In the genomic region with DNA sequence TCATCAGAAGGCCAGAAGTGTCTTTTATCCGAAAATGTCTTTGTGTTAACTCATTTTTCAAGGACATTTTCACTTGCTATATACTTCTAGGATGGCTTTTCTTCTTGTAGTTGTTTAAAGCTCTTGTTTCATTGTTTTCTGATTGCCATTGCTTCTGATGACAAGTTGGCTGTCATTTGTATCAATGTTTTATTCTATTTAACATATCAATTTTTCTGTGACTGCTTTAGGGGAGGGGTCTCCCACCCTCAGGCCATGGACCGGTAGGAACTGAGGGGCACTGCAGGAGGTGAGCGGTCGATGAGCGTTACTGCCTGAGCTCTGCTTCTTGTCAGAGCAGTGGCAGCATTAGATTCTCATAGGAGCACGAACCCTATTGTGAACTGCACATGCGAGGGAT, we compare ENCODE assay signal across 36 cellular contexts.
DNase-seq lines count a peak whose midpoint lies in the region; ATAC-seq, FAIRE-seq and TF ChIP-seq lines count a peak whose summit lies in the region.
"Had no signal": no experiment of that assay in that cellular context is flagged by ENCODE, and none has a peak within 500 bp of the region (broad histone marks: within the 10 kb centered on the region; RNA-seq: fewer than 3 reads in every experiment).

No MANE protein-coding gene starts in this region.

- no peak overlapping the region for H3K27ac ChIP-seq in HepG2 (ENCODE audit: extremely low read length, insufficient read depth, low read length)
- no peak overlapping the region for H3K27ac ChIP-seq in right lobe of liver
- H3K27ac ChIP-seq: 22Rv1; A549; BLaER1; BLaER1 treated with 17β-estradiol and CSF1 and Interleukin-3, amounts not matched to agents 10 nM and 100 nM; C4-2B had no signal

- WGBS in HepG2 (ENCODE audit: low lambda C conversion rate), result 44% methylated on average over 7 of the region's 7 CpGs
- WGBS in right lobe of liver (ENCODE audit: insufficient coverage, low coverage, low lambda C conversion rate, missing lambda C conversion rate), result 84% methylated on average over 7 of the region's 7 CpGs

- no peak for DNase-seq in activated T-cell treated with anti-CD3 and anti-CD28 coated beads, Interleukin-2, amount 50 U/mL, for 72 hours
- DNase-seq in activated T-cell treated with anti-CD3 and anti-CD28 coated beads, Interleukin-2, amount 50 U/mL, for 48 hours, result no peak
- DNase-seq in activated naive CD8-positive, alpha-beta T cell treated with anti-CD3 and anti-CD28 coated beads, Interleukin-2, amount 50 U/mL, for 24 hours, result no peak
- DNase-seq in HepG2 (ENCODE audit: low spot score) (no peak), right lobe of liver (no peak), WTC11 (ENCODE audit: low spot score) (no peak)
- no peak for DNase-seq in activated CD8-positive, alpha-beta T cell treated with anti-CD3 and anti-CD28 coated beads, Interleukin-2, amount 10 ng/mL, durations not matched to agents 7 days and 5 days
- DNase-seq: 8988T; ACHN; AML-193; BE2C; C1 segment of cervical spinal cord; Caco-2; Calu3; CD4-positive, alpha-beta memory T cell; CD4-positive, alpha-beta T cell; CD4-positive, CD25-positive, alpha-beta regulatory T cell; CD8-positive, alpha-beta memory T cell; CD8-positive, alpha-beta T cell; COR-L47; DMS 273 treated with DMSO at 0.1 percent for 48 hours; DMS153; DMS53; DMS79; DMS79 treated with DMSO at 0.1 percent for 48 hours; DND-41; EL had no signal

- no peak for FAIRE-seq in HepG2 (lab: Jason Lieb, UNC)
- FAIRE-seq: A549, D721Med had no signal

- no peaks in the 10 kb centered on the region for H4K20me1 ChIP-seq in HepG2 (ENCODE audit: insufficient read depth, low read length)
- H4K20me1 ChIP-seq: BLaER1; BLaER1 treated with 17β-estradiol and CSF1 and Interleukin-3, amounts not matched to agents 10 nM and 100 nM had no signal

- H3K36me3 Mint-ChIP-seq in activated T-cell treated with anti-CD3 and anti-CD28 coated beads, Interleukin-2, amount 50 U/mL, for 72 hours (ENCODE audit: insufficient read depth in 2 of 2), result peaks cover 2 to 4% of the 10 kb centered on the region in 2 donors
- H3K36me3 Mint-ChIP-seq in activated naive CD8-positive, alpha-beta T cell, result peaks cover 8% of the 10 kb centered on the region
- peaks cover 6% of the 10 kb centered on the region for H3K36me3 Mint-ChIP-seq in activated naive CD8-positive, alpha-beta T cell treated with anti-CD3 and anti-CD28 coated beads, Interleukin-2, amount 50 U/mL, for 24 hours (ENCODE audit: low read depth)
- no peaks in the 10 kb centered on the region; the same call in 1 of the 2 replicates for H3K36me3 Mint-ChIP-seq in WTC11
- no peaks in the 10 kb centered on the region for H3K36me3 Mint-ChIP-seq in activated CD8-positive, alpha-beta T cell treated with anti-CD3 and anti-CD28 coated beads, Interleukin-2, amount 10 ng/mL, durations not matched to agents 7 days and 5 days (ENCODE audit: low read depth)
- H3K36me3 Mint-ChIP-seq: CD14-positive monocyte had no signal

- TF ChIP-seq RAD21 in HepG2 (CRISPR knock-in tag; IDR thresholded peaks at IDR 0.05), result no peak

- H3K36me3 ChIP-seq in HepG2 (replicated peaks in 1 of 2; ENCODE audit: control insufficient read depth in 1 of 2, insufficient read depth in 2 of 2, low read length in 2 of 2), result no peaks in the 10 kb centered on the region
- no peaks in the 10 kb centered on the region for H3K36me3 ChIP-seq in right lobe of liver
- H3K36me3 ChIP-seq: BE2C; BLaER1; BLaER1 treated with 17β-estradiol and CSF1 and Interleukin-3, amounts not matched to agents 10 nM and 100 nM had no signal

- POLR2A ChIA-PET in HepG2 (lab: Yijun Ruan, JAX) (no interaction called here), WTC11 (lab: Charles Lee) (no interaction called here)
- POLR2A ChIA-PET in activated CD8-positive, alpha-beta T cell treated with anti-CD3 and anti-CD28 coated beads, Interleukin-2, amount 10 ng/mL, durations not matched to agents 7 days and 5 days (lab: Charles Lee), result no interaction called here

- in situ Hi-C loops in HepG2 (cut with HindIII; ENCODE audit: extremely low pct_ligation_motif_present, low pct_unique_long_range_greater_than_20kb), result no loop called here

- ATAC-seq in activated T-cell treated with anti-CD3 and anti-CD28 coated beads, Interleukin-2, amount 50 U/mL, for 72 hours (replicated peaks in 1 of 2), result no peak
- no peak for ATAC-seq in activated naive CD8-positive, alpha-beta T cell treated with anti-CD3 and anti-CD28 coated beads, Interleukin-2, amount 50 U/mL, for 24 hours
- no peak for ATAC-seq in HepG2
- ATAC-seq in right lobe of liver, result no peak
- no peak for ATAC-seq in WTC11
- ATAC-seq in activated CD8-positive, alpha-beta T cell treated with anti-CD3 and anti-CD28 coated beads, Interleukin-2, amount 10 ng/mL, durations not matched to agents 7 days and 5 days, result no peak
- ATAC-seq: A549; CD8-positive, alpha-beta T cell had no signal

- H3K9me3 ChIP-seq in HepG2 (ENCODE audit: low read length), result no peaks in the 10 kb centered on the region
- no peaks in the 10 kb centered on the region for H3K9me3 ChIP-seq in right lobe of liver
- H3K9me3 ChIP-seq: A549, BE2C, Caco-2 had no signal

- no peaks in the 10 kb centered on the region for H3K27me3 Mint-ChIP-seq in activated T-cell treated with anti-CD3 and anti-CD28 coated beads, Interleukin-2, amount 50 U/mL, for 72 hours (ENCODE audit: low read depth)
- no peaks in the 10 kb centered on the region for H3K27me3 Mint-ChIP-seq in activated naive CD8-positive, alpha-beta T cell
- no peaks in the 10 kb centered on the region for H3K27me3 Mint-ChIP-seq in activated naive CD8-positive, alpha-beta T cell treated with anti-CD3 and anti-CD28 coated beads, Interleukin-2, amount 50 U/mL, for 24 hours
- H3K27me3 Mint-ChIP-seq in WTC11 (ENCODE audit: low read depth), result no peaks in the 10 kb centered on the region
- no peaks in the 10 kb centered on the region for H3K27me3 Mint-ChIP-seq in activated CD8-positive, alpha-beta T cell treated with anti-CD3 and anti-CD28 coated beads, Interleukin-2, amount 10 ng/mL, durations not matched to agents 7 days and 5 days (ENCODE audit: low read depth)
- H3K27me3 Mint-ChIP-seq: B cell; CD4-positive, alpha-beta memory T cell; CD4-positive, alpha-beta T cell; CD4-positive, CD25-positive, alpha-beta regulatory T cell; CD8-positive, alpha-beta memory T cell had no signal

- no peak overlapping the region for H3K4me3 Mint-ChIP-seq in activated T-cell treated with anti-CD3 and anti-CD28 coated beads, Interleukin-2, amount 50 U/mL, for 72 hours
- H3K4me3 Mint-ChIP-seq in activated naive CD8-positive, alpha-beta T cell, result no peak overlapping the region
- no peak overlapping the region for H3K4me3 Mint-ChIP-seq in activated naive CD8-positive, alpha-beta T cell treated with anti-CD3 and anti-CD28 coated beads, Interleukin-2, amount 50 U/mL, for 24 hours
- no peak overlapping the region for H3K4me3 Mint-ChIP-seq in WTC11
- H3K4me3 Mint-ChIP-seq in activated CD8-positive, alpha-beta T cell treated with anti-CD3 and anti-CD28 coated beads, Interleukin-2, amount 10 ng/mL, durations not matched to agents 7 days and 5 days, result no peak overlapping the region
- H3K4me3 Mint-ChIP-seq: B cell; CD14-positive monocyte; CD4-positive, alpha-beta memory T cell; CD4-positive, alpha-beta T cell; CD8-positive, alpha-beta memory T cell; CD8-positive, alpha-beta T cell had no signal

- TF ChIP-seq EP300 in HepG2 (IDR thresholded peaks at IDR 0.05; ENCODE audit: low read depth in 2 of 2, low read length in 2 of 2) (no peak), HepG2 (CRISPR knock-in tag; IDR thresholded peaks at IDR 0.05; ENCODE audit: borderline replicate concordance) (no peak)

- peak overlapping the region; percentile 79 for H3K27ac Mint-ChIP-seq in activated T-cell treated with anti-CD3 and anti-CD28 coated beads, Interleukin-2, amount 50 U/mL, for 72 hours
- H3K27ac Mint-ChIP-seq in activated naive CD8-positive, alpha-beta T cell, result peak overlapping the region; percentile 68
- H3K27ac Mint-ChIP-seq in activated naive CD8-positive, alpha-beta T cell treated with anti-CD3 and anti-CD28 coated beads, Interleukin-2, amount 50 U/mL, for 24 hours, result no peak overlapping the region
- no peak overlapping the region for H3K27ac Mint-ChIP-seq in WTC11
- no peak overlapping the region for H3K27ac Mint-ChIP-seq in activated CD8-positive, alpha-beta T cell treated with anti-CD3 and anti-CD28 coated beads, Interleukin-2, amount 10 ng/mL, durations not matched to agents 7 days and 5 days
- H3K27ac Mint-ChIP-seq: B cell; CD14-positive monocyte; CD4-positive, alpha-beta T cell; CD4-positive, CD25-positive, alpha-beta regulatory T cell; CD8-positive, alpha-beta T cell had no signal

- H3K4me3 ChIP-seq in HepG2 (replicated peaks in 1 of 3; ENCODE audit: insufficient read depth in 1 of 3, low read depth in 2 of 3, low read length in 3 of 3) (no peak overlapping the region), right lobe of liver (no peak overlapping the region)
- H3K4me3 ChIP-seq: A549; BLaER1; BLaER1 treated with 17β-estradiol and CSF1 and Interleukin-3, amounts not matched to agents 10 nM and 100 nM had no signal

- H3K27me3 ChIP-seq in HepG2 (ENCODE audit: control insufficient read depth in 1 of 2, insufficient read depth in 2 of 2, low read length in 2 of 2) (no peaks in the 10 kb centered on the region), right lobe of liver (no peaks in the 10 kb centered on the region)
- H3K27me3 ChIP-seq: BE2C; BLaER1; BLaER1 treated with 17β-estradiol and CSF1 and Interleukin-3, amounts not matched to agents 10 nM and 100 nM had no signal

- peaks cover 5% of the 10 kb centered on the region for H3K4me1 Mint-ChIP-seq in activated T-cell treated with anti-CD3 and anti-CD28 coated beads, Interleukin-2, amount 50 U/mL, for 72 hours (ENCODE audit: low read depth)
- peaks cover 12% of the 10 kb centered on the region for H3K4me1 Mint-ChIP-seq in activated naive CD8-positive, alpha-beta T cell (ENCODE audit: low read depth)
- H3K4me1 Mint-ChIP-seq in activated naive CD8-positive, alpha-beta T cell treated with anti-CD3 and anti-CD28 coated beads, Interleukin-2, amount 50 U/mL, for 24 hours, result peaks cover 17% of the 10 kb centered on the region
- no peaks in the 10 kb centered on the region for H3K4me1 Mint-ChIP-seq in WTC11
- H3K4me1 Mint-ChIP-seq in activated CD8-positive, alpha-beta T cell treated with anti-CD3 and anti-CD28 coated beads, Interleukin-2, amount 10 ng/mL, durations not matched to agents 7 days and 5 days (ENCODE audit: low read depth), result no peaks in the 10 kb centered on the region
- H3K4me1 Mint-ChIP-seq: B cell; CD14-positive monocyte; CD4-positive, CD25-positive, alpha-beta regulatory T cell had no signal

- intact Hi-C loops in HepG2 (cut with micrococcal nuclease; ENCODE audit: unreplicated experiment), result no loop called here
- intact Hi-C loops in right lobe of liver (cut with DNase I), result no loop called here

- no TSS peak for BruUV-seq in HepG2 (replicated peaks; lab: Mats Ljungman, UMichigan)

- no peak overlapping the region for H2AFZ ChIP-seq in HepG2 (ENCODE audit: low read length)

- TF ChIP-seq CTCF in HepG2 (CRISPR knock-in tag; IDR thresholded peaks at IDR 0.05) (no peak), right lobe of liver (IDR thresholded peaks at IDR 0.05) (no peak), WTC11 (IDR thresholded peaks at IDR 0.05) (no peak)

- H3K9ac ChIP-seq in HepG2 (ENCODE audit: insufficient read depth, low read depth, low read length), result no peak overlapping the region
- H3K9ac ChIP-seq: BLaER1; BLaER1 treated with 17β-estradiol and CSF1 and Interleukin-3, amounts not matched to agents 10 nM and 100 nM had no signal

- CTCF ChIA-PET in HepG2 (lab: Yijun Ruan, JAX; ENCODE audit: low intra/inter-chr PET ratio, low total read pairs), result no interaction called here
- CTCF ChIA-PET in WTC11 (lab: Charles Lee), result no interaction called here
- CTCF ChIA-PET in activated CD8-positive, alpha-beta T cell treated with anti-CD3 and anti-CD28 coated beads, Interleukin-2, amount 10 ng/mL, durations not matched to agents 7 days and 5 days (lab: Charles Lee), result no interaction called here

- H3K79me2 ChIP-seq in HepG2 (ENCODE audit: insufficient read depth, low read length), result no peaks in the 10 kb centered on the region

- TF ChIP-seq POLR2A in HepG2 (IDR thresholded peaks at IDR 0.05; ENCODE audit: insufficient read depth in 1 of 2, low read depth in 2 of 2, low read length in 2 of 2) (no peak), right lobe of liver (IDR thresholded peaks at IDR 0.05) (no peak)

- H3K4me1 ChIP-seq in HepG2 (ENCODE audit: insufficient read depth, low read length) (peaks cover 4% of the 10 kb centered on the region; the same call in 1 of the 2 replicates), right lobe of liver (no peaks in the 10 kb centered on the region)
- H3K4me1 ChIP-seq: A549, BE2C, Caco-2 had no signal

- peaks cover 3 to 6% of the 10 kb centered on the region in 2 donors for H3K9me3 Mint-ChIP-seq in activated T-cell treated with anti-CD3 and anti-CD28 coated beads, Interleukin-2, amount 50 U/mL, for 72 hours
- peaks cover 18% of the 10 kb centered on the region for H3K9me3 Mint-ChIP-seq in activated naive CD8-positive, alpha-beta T cell (ENCODE audit: low read depth)
- H3K9me3 Mint-ChIP-seq in activated naive CD8-positive, alpha-beta T cell treated with anti-CD3 and anti-CD28 coated beads, Interleukin-2, amount 50 U/mL, for 24 hours, result peaks cover 25% of the 10 kb centered on the region
- H3K9me3 Mint-ChIP-seq in WTC11, result peaks cover 14% of the 10 kb centered on the region
- peaks cover 3% of the 10 kb centered on the region for H3K9me3 Mint-ChIP-seq in activated CD8-positive, alpha-beta T cell treated with anti-CD3 and anti-CD28 coated beads, Interleukin-2, amount 10 ng/mL, durations not matched to agents 7 days and 5 days (ENCODE audit: insufficient read depth)

- no peak overlapping the region for H3K4me2 ChIP-seq in HepG2 (ENCODE audit: low read depth, low read length)
- H3K4me2 ChIP-seq: A549; BLaER1; BLaER1 treated with 17β-estradiol and CSF1 and Interleukin-3, amounts not matched to agents 10 nM and 100 nM had no signal

Comparison
In these comparisons a context has a peak if more than half of its experiments do, and no peak if none do; other contexts are left out.
1. H3K27ac Mint-ChIP-seq: peak in activated T-cell treated with anti-CD3 and anti-CD28 coated beads, Interleukin-2, amount 50 U/mL, for 72 hours (single experiment) and activated naive CD8-positive, alpha-beta T cell (single experiment); none in activated naive CD8-positive, alpha-beta T cell treated with anti-CD3 and anti-CD28 coated beads, Interleukin-2, amount 50 U/mL, for 24 hours (single experiment), WTC11 (single experiment) and activated CD8-positive, alpha-beta T cell treated with anti-CD3 and anti-CD28 coated beads, Interleukin-2, amount 10 ng/mL, durations not matched to agents 7 days and 5 days (single experiment).